ENCODE assay signal across 8 cellular contexts in the genomic region with DNA sequence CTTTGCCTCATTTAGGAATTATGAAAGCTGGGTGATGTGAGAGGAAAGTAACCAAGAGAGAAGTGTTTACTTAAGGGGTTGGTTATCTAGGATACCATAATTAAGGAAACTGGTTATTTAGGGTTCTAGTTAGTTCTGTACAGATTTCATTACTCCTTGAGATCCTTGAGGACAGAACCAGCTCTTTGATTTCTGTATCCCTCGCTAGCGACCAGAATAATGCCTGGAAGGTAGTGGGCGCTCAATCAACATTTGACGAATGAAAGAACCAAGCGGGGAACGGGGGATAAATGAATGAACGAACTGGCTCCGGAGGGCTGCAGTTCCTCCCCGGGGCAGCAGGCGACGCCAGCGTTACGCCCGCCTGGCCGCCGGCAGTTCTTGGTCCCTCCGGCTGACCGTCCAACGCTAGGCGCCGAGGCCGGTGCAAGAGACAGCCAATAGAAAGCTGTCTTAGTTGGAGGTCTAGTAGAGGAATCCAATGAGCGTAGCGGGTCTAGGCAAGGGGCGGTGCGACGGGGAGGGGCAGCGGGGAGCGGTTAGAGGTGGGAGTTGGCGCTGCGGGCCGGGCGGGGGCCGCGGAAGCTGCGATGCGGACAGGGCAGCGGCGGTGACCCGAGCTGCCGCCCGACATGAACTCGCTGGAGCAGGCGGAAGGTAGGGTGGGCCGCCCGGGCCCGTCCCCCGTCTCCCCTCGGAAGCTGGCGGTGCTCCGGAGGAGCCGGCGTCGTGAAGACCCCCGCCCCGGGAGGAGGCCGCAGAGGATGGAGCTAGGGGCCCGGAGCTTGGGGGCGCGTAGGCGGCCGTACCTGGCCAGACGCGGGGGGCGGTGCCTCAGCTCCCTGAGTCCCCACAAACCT. TPM values are rescaled to one million over a fixed set of nuclear protein-coding genes. Genes with fewer than 3 reads are reported as not detected.
DNase-seq lines count a peak whose midpoint lies in the region; ATAC-seq, FAIRE-seq and TF ChIP-seq lines count a peak whose summit lies in the region.

TSS of gene CNEP1R1 (plus strand) at position 542 of the 860 bp plus-strand sequence. CDS start at position 633, 91 bp downstream.

- H3K4me1 ChIP-seq in HepG2 (ENCODE audit: insufficient read depth, low read length): peaks cover 44% of the 10 kb centered on the region

- DNase-seq in CD4-positive, alpha-beta T cell: peak; percentile 83 to 91 (median 88)
- peak; percentile 76 for DNase-seq in NCI-H748 treated with DMSO at 0.1 percent for 48 hours (lab: John Stamatoyannopoulos, UW)
- peak; percentile 86 to 90 for DNase-seq in activated CD4-positive, alpha-beta T cell treated with anti-CD3 and anti-CD28 coated beads, Interleukin-2, amount 50 U/mL, for 24 hours (ENCODE audit: low read depth in 1 of 2, low spot score in 1 of 2)
- DNase-seq in dermis blood vessel endothelial cell: peak; percentile 98
- peak; percentile 97 for DNase-seq in HepG2 (ENCODE audit: low spot score)
- DNase-seq in stimulated activated CD4-positive, alpha-beta T cell treated with anti-CD3 and anti-CD28 coated beads, Interleukin-4, amount 100 ng/mL, for 1 hour: peak; percentile 89

- in situ Hi-C loops in HepG2 (cut with HindIII; ENCODE audit: extremely low pct_ligation_motif_present, low pct_unique_long_range_greater_than_20kb): loop anchor here (5.0 to 25.0 kb wide), 2 partner anchors 182 to 337 kb away; partner anchors contain the start of gene BRD7

- FAIRE-seq in HepG2 (lab: Jason Lieb, UNC): peak; percentile 87

- H3K9me3 Mint-ChIP-seq in CD4-positive, alpha-beta T cell: no peaks in the 10 kb centered on the region

- peak within 1 kb of the TSS; percentile 94 for H3K4me3 Mint-ChIP-seq in CD4-positive, alpha-beta T cell

- no TSS peak for BruUV-seq in HepG2 (replicated peaks; lab: Mats Ljungman, UMichigan)

- POLR2A ChIA-PET in CD4-positive, alpha-beta T cell (lab: Charles Lee): interaction anchor here (0.7 to 2.7 kb wide), 19 partner anchors 10 to 781 kb away, joined by 3 to 41 read pairs (median 5); partner anchors contain the start of genes CYLD, HEATR3, SNX20 and TENT4B
- POLR2A ChIA-PET in HepG2 (lab: Yijun Ruan, JAX): interaction anchor here (0.6 to 2.6 kb wide), 13 partner anchors 8 to 189 kb away, joined by 3 to 24 read pairs (median 5); partner anchors contain the start of gene HEATR3

- peak; percentile 100 for TF ChIP-seq RAD21 in HepG2 (CRISPR knock-in tag; IDR thresholded peaks at IDR 0.05)

- peak; percentile 99 for TF ChIP-seq CTCF in CD4-positive, alpha-beta T cell (IDR thresholded peaks at IDR 0.05)
- peak; percentile 100 for TF ChIP-seq CTCF in HepG2 (CRISPR knock-in tag; IDR thresholded peaks at IDR 0.05)

- 4% methylated on average over 41 of the region's 65 CpGs for WGBS in HepG2 (ENCODE audit: low lambda C conversion rate)

- H3K27ac ChIP-seq in CD4-positive, alpha-beta T cell (ENCODE audit: low read depth, low read length): peak within 1 kb of the TSS; percentile 58
- peak within 1 kb of the TSS; percentile 56 for H3K27ac ChIP-seq in HepG2 (ENCODE audit: extremely low read length, insufficient read depth, low read length)

- CTCF ChIA-PET in CD4-positive, alpha-beta T cell (lab: Charles Lee): interaction anchor here (0.7 to 3.3 kb wide), 24 partner anchors 9 to 781 kb away, joined by 3 to 48 read pairs (median 4); partner anchors contain the start of genes HEATR3 and TENT4B
- CTCF ChIA-PET in HepG2 (lab: Yijun Ruan, JAX; ENCODE audit: low intra/inter-chr PET ratio, low total read pairs): interaction anchor here (1.5 to 2.3 kb wide), 3 partner anchors 42 to 189 kb away, joined by 7 to 11 read pairs (median 8); partner anchors contain the start of gene HEATR3

- peaks cover 25% of the 10 kb centered on the region for H3K79me2 ChIP-seq in HepG2 (ENCODE audit: insufficient read depth, low read length)

- no peaks in the 10 kb centered on the region for H4K20me1 ChIP-seq in HepG2 (ENCODE audit: insufficient read depth, low read length)

- peaks cover 28% of the 10 kb centered on the region for H3K36me3 Mint-ChIP-seq in CD4-positive, alpha-beta T cell (ENCODE audit: low read depth)

- TF ChIP-seq EP300 in HepG2 (IDR thresholded peaks at IDR 0.05; ENCODE audit: low read depth in 2 of 2, low read length in 2 of 2): peak; percentile 35 to 50; a peak in 2 of 4 replicates
- TF ChIP-seq EP300 in HepG2 (CRISPR knock-in tag; IDR thresholded peaks at IDR 0.05; ENCODE audit: borderline replicate concordance): peak; percentile 65

- peak within 1 kb of the TSS; percentile 80 for H3K9ac ChIP-seq in HepG2 (ENCODE audit: insufficient read depth, low read depth, low read length)

- no peaks in the 10 kb centered on the region for H3K27me3 ChIP-seq in CD4-positive, alpha-beta T cell (ENCODE audit: control insufficient read depth, insufficient read depth, low read length)
- no peaks in the 10 kb centered on the region; a peak in 2 of 5 replicates for H3K27me3 ChIP-seq in HepG2 (ENCODE audit: control insufficient read depth in 1 of 2, insufficient read depth in 2 of 2, low read length in 2 of 2)

- H3K36me3 ChIP-seq in HepG2 (replicated peaks in 1 of 2; ENCODE audit: control insufficient read depth in 1 of 2, insufficient read depth in 2 of 2, low read length in 2 of 2): peaks cover 0 to 10% of the 10 kb centered on the region in 2 experiments; a peak in 3 of 5 replicates

- H3K4me2 ChIP-seq in HepG2 (ENCODE audit: low read depth, low read length): peak within 1 kb of the TSS; percentile 77

- H2AFZ ChIP-seq in HepG2 (ENCODE audit: low read length): peak within 1 kb of the TSS; percentile 44

- peak within 1 kb of the TSS; percentile 71 to 96 (median 85) for H3K4me3 ChIP-seq in HepG2 (replicated peaks in 1 of 3; ENCODE audit: insufficient read depth in 1 of 3, low read depth in 2 of 3, low read length in 3 of 3)

- H3K9me3 ChIP-seq in CD4-positive, alpha-beta T cell (ENCODE audit: control insufficient read depth, low read length): no peaks in the 10 kb centered on the region
- H3K9me3 ChIP-seq in HepG2 (ENCODE audit: low read length): no peaks in the 10 kb centered on the region

- peaks cover 38% of the 10 kb centered on the region for H3K4me1 Mint-ChIP-seq in CD4-positive, alpha-beta T cell (ENCODE audit: low read depth)

- TF ChIP-seq POLR2A in HepG2 (IDR thresholded peaks at IDR 0.05; ENCODE audit: insufficient read depth in 1 of 2, low read depth in 2 of 2, low read length in 2 of 2): peak; percentile 57 to 86

- ATAC-seq in CD4-positive, alpha-beta T cell (ENCODE audit: poor library complexity): peak; percentile 90
- peak; percentile 98 for ATAC-seq in GM19395 (IDR thresholded peaks at IDR 0.05; ENCODE audit: unreplicated experiment)
- peak; percentile 98 for ATAC-seq in HG03565 (IDR thresholded peaks at IDR 0.05; ENCODE audit: unreplicated experiment)
- peak; percentile 97 for ATAC-seq in HepG2

- peak within 1 kb of the TSS; percentile 90 for H3K27ac Mint-ChIP-seq in CD4-positive, alpha-beta T cell

- no peaks in the 10 kb centered on the region for H3K27me3 Mint-ChIP-seq in CD4-positive, alpha-beta T cell

- intact Hi-C loops in CD4-positive, alpha-beta T cell (cut with DNase I, micrococcal nuclease): loop anchor here (1.0 to 10.0 kb wide), 12 partner anchors 40 to 782 kb away; partner anchors contain the start of genes TENT4B (in 2 of the 2), CYLD (in 1 of the 2) and HEATR3 (in 1 of the 2)
- intact Hi-C loops in HepG2 (cut with micrococcal nuclease; ENCODE audit: unreplicated experiment): loop anchor here (1.0 to 10.0 kb wide), 5 partner anchors 10 to 330 kb away; no protein-coding TSS in a partner anchor

TF ChIP-seq in HepG2, 621 proteins besides CTCF, POLR2A, EP300 and RAD21 (continues in another document):
- TF ChIP-seq PTBP1 (IDR thresholded peaks at IDR 0.05; ENCODE audit: low read depth, low read length, poor library complexity, severe bottlenecking) (no peak), ZNF530 (CRISPR knock-in tag; IDR thresholded peaks at IDR 0.05; ENCODE audit: low read depth) (no peak), KLF6 (CRISPR knock-in tag; IDR thresholded peaks at IDR 0.05) (peak; percentile 77; the same call in 1 of the 2 replicates), ZNF24 (IDR thresholded peaks at IDR 0.05) (peak; percentile 79), ZNF484 (CRISPR knock-in tag; IDR thresholded peaks at IDR 0.05; ENCODE audit: borderline replicate concordance, low read depth) (no peak), NFKBIZ (CRISPR knock-in tag; IDR thresholded peaks at IDR 0.05) (peak; percentile 83), ELF4 (CRISPR knock-in tag; IDR thresholded peaks at IDR 0.05; ENCODE audit: borderline replicate concordance) (no peak; the same call in 1 of the 2 replicates), PRPF4 (IDR thresholded peaks at IDR 0.05; ENCODE audit: low read depth, low read length, poor library complexity, severe bottlenecking) (no peak), SP4 (CRISPR knock-in tag; IDR thresholded peaks at IDR 0.05) (peak; percentile 100), ZNF83 (CRISPR knock-in tag; IDR thresholded peaks at IDR 0.05; ENCODE audit: borderline replicate concordance) (peak; percentile 93; the same call in 1 of the 2 replicates), HDAC6 (IDR thresholded peaks at IDR 0.05; ENCODE audit: low read depth, low read length) (no peak)

RNA-seq across cellular contexts. Expression of gene CNEP1R1, which starts in this region (rescaled TPM):
- total RNA-seq in CD4-positive, alpha-beta T cell: 10 to 100 TPM; 36.6 to 46.3 TPM
- total RNA-seq in dermis blood vessel endothelial cell (21.3 and 30.5 TPM in 2 replicates), HepG2 (2016; rRNA removed; fragmentation: Illumina TruSeq; extraction: Trizol) (22.9 and 23.6 TPM in 2 replicates)
- total RNA-seq in HepG2 (2016; cell fraction: cytosol; rRNA removed; fragmentation: Illumina TruSeq; extraction: Trizol; ENCODE audit: low read depth): 10.6 and 11.2 TPM in 2 replicates
- 20.7 and 24.2 TPM in 2 replicates for total RNA-seq in HepG2 (2016; cell fraction: insoluble cytoplasmic fraction; rRNA removed; fragmentation: Illumina TruSeq; extraction: Trizol)
- total RNA-seq in HepG2 (2016; cell fraction: membrane; rRNA removed; fragmentation: Illumina TruSeq; extraction: Trizol): 25.2 and 28.8 TPM in 2 replicates
- total RNA-seq in HepG2 (2016; cell fraction: nucleus; rRNA removed; fragmentation: Illumina TruSeq; extraction: Trizol): 23.6 and 26.4 TPM in 2 replicates
- polyA plus RNA-seq in HepG2 (2011; rRNA removed): 25.3 and 26.8 TPM in 2 replicates
- polyA plus RNA-seq in HepG2 (2011; cell fraction: cytosol; rRNA removed): 13.4 and 20.7 TPM in 2 replicates
- 25.5 and 34.1 TPM in 2 replicates for polyA plus RNA-seq in HepG2 (2011; cell fraction: nucleus; rRNA removed)
- polyA plus RNA-seq in HepG2 (2012): 15.1 and 16.1 TPM in 2 replicates
- 5.8 and 6.8 TPM in 2 replicates for polyA plus RNA-seq in HepG2 (2016; cell fraction: cytosol; fragmentation: Illumina TruSeq; extraction: Trizol; ENCODE audit: low read depth)
- polyA plus RNA-seq in HepG2 (2016; cell fraction: insoluble cytoplasmic fraction; fragmentation: Illumina TruSeq; extraction: Trizol; ENCODE audit: low read depth): 17.2 and 18.5 TPM in 2 replicates
- polyA plus RNA-seq in HepG2 (2016; cell fraction: membrane; fragmentation: Illumina TruSeq; extraction: Trizol; ENCODE audit: low read depth): 12.5 and 13.8 TPM in 2 replicates
- polyA plus RNA-seq in HepG2 (2016; cell fraction: nucleus; fragmentation: Illumina TruSeq; extraction: Trizol; ENCODE audit: insufficient read depth, low read depth): 46.2 and 46.7 TPM in 2 replicates
- polyA minus RNA-seq in HepG2 (2011; rRNA and poly(A)+ RNA removed; ENCODE audit: low replicate concordance): 9.1 and 15.4 TPM in 2 replicates
- 17.9 and 22.7 TPM in 2 replicates for polyA minus RNA-seq in HepG2 (2011; cell fraction: cytosol; rRNA and poly(A)+ RNA removed)
- polyA minus RNA-seq in HepG2 (2011; cell fraction: nucleus; rRNA and poly(A)+ RNA removed): 30.4 and 32.3 TPM in 2 replicates

Comparison
In these comparisons a context has a peak if more than half of its experiments do, and no peak if none do; other contexts are left out.
1. Peak in every context shown above with its lines: DNase-seq, ATAC-seq, H3K4me3 ChIP-seq and H3K27ac ChIP-seq.